In the genomic region with DNA sequence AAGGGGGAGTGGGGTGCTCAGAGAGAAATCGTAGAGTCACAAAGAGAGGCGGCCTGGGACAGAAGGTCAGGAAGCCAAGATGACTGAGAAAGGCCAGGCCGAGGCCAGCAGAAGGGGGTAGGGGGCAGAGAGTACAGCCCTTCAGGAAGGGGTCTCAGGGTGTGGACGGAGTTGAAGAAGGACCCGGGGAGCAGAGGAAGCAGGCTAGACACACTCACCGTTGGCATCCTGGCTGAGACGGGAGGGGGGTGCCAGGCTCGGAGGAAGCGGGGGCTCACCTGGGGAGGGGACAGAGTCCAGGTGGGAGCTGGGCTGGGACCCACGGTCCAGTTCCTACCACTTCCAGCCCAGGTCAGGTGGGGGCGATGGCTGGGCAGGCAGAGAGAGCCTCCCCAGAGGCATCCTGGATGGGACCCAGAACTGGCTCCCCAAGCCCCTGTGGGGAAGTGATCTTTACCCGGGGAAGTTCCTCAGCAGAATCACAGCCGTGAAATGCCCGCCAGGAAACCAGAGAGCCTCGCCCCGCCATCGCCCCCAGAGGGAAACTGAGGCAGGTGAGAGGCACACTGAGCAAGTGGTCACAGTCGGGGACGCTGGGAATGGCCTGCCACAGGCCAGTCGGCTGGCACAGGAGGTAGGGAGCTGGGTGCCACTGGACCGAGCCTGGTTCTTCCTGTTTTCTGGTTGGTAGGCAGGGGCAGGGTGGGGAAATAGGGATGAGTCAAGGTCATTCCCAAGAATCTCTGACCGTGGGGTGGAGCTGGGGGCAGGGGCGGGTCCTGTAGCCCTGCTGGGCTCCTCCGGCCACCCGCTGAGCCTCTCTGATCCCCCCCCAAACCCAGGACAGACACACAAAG, we compare ENCODE assay signal across 1 cellular context.
A peak's percentile ranks its signal among the peaks of the same experiment; 100 is the strongest.
TF ChIP-seq lines count a peak whose summit lies in the region.

No MANE protein-coding gene starts in this region.

TF ChIP-seq in K562, 482 proteins besides CTCF, POLR2A, EP300 and RAD21:
- no peak for TF ChIP-seq IRF2 (CRISPR knock-in tag; IDR thresholded peaks at IDR 0.05)
- TF ChIP-seq ZC3H8 (IDR thresholded peaks at IDR 0.05): no peak
- peak; percentile 62 for TF ChIP-seq ZFP36 (IDR thresholded peaks at IDR 0.05; ENCODE audit: low read depth, low read length, partially characterized antibody)
- TF ChIP-seq, protein P1, sequence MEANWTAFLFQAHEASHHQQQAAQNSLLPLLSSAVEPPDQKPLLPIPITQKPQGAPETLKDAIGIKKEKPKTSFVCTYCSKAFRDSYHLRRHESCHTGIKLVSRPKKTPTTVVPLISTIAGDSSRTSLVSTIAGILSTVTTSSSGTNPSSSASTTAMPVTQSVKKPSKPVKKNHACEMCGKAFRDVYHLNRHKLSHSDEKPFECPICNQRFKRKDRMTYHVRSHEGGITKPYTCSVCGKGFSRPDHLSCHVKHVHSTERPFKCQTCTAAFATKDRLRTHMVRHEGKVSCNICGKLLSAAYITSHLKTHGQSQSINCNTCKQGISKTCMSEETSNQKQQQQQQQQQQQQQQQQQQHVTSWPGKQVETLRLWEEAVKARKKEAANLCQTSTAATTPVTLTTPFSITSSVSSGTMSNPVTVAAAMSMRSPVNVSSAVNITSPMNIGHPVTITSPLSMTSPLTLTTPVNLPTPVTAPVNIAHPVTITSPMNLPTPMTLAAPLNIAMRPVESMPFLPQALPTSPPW (CRISPR knock-in tag; IDR thresholded peaks at IDR 0.05): 0 out of 2 replicates have a peak, but pooled peaks have one; percentile 12
- TF ChIP-seq BCOR (IDR thresholded peaks at IDR 0.05): peak; percentile 60
